Comparison of ENCODE assay signal across 9 cellular contexts in genomic region chr2:241273552-241273988, GRCh38. TPM values are rescaled to one million over a fixed set of nuclear protein-coding genes. Genes with fewer than 3 reads are reported as not detected.
DNase-seq lines count a peak whose midpoint lies in the region; ATAC-seq, FAIRE-seq and TF ChIP-seq lines count a peak whose summit lies in the region.
"Had no signal": no experiment of that assay in that cellular context is flagged by ENCODE, and none has a peak within 500 bp of the region (broad histone marks: within the 10 kb centered on the region; RNA-seq: fewer than 3 reads in every experiment).

No MANE protein-coding gene starts in this region.

- intact Hi-C loops in natural killer cell (cut with micrococcal nuclease) (loop anchor here (5.0 kb wide), 2 partner anchors 44 to 84 kb away; partner anchors contain the start of genes FARP2, HDLBP and SEPTIN2), kidney (cut with DNase I) (no loop called here)

- no peak for DNase-seq in BJ (ENCODE audit: low read depth)
- DNase-seq in brain microvascular endothelial cell = no peak
- no peak for DNase-seq in natural killer cell
- no peak for DNase-seq in kidney
- DNase-seq in UCSD-AML1 (lab: John Stamatoyannopoulos, UW; ENCODE audit: unreplicated experiment) = no peak
- DNase-seq in stimulated activated CD8-positive, alpha-beta memory T cell treated with anti-CD3 and anti-CD28 coated beads, Interleukin-4, amount 100 ng/mL, for 48 hours = no peak
- DNase-seq: amniotic stem cell had no signal

- H3K27me3 ChIP-seq in BJ (ENCODE audit: control insufficient read depth, insufficient read depth, low read length) = no peaks in the 10 kb centered on the region
- no peaks in the 10 kb centered on the region for H3K27me3 ChIP-seq in brain microvascular endothelial cell (replicated peaks)

- no peaks in the 10 kb centered on the region for H3K9me3 ChIP-seq in kidney (ENCODE audit: control insufficient read depth in 1 of 2, low read length in 2 of 2)

- CTCF ChIA-PET in BJ (lab: Yijun Ruan, JAX) = interaction anchor here (1.6 kb wide), 1 partner anchor 21 kb away, joined by 3 read pairs; no protein-coding TSS in a partner anchor

- H3K36me3 ChIP-seq in BJ (ENCODE audit: control insufficient read depth, insufficient read depth, low read length) (no peaks in the 10 kb centered on the region; the same call in 1 of the 2 replicates), brain microvascular endothelial cell (replicated peaks) (peaks cover 7% of the 10 kb centered on the region), kidney (ENCODE audit: control insufficient read depth in 1 of 2, insufficient read depth in 2 of 2, low read length in 2 of 2) (no peaks in the 10 kb centered on the region)

- H3K36me3 Mint-ChIP-seq in IgD-negative memory B cell (no peaks in the 10 kb centered on the region), natural killer cell (no peaks in the 10 kb centered on the region)

- peaks cover 0 to 11% (median 0%) of the 10 kb centered on the region in 3 donors for H3K9me3 Mint-ChIP-seq in IgD-negative memory B cell
- no peaks in the 10 kb centered on the region for H3K9me3 Mint-ChIP-seq in natural killer cell

- peaks cover 15 to 26% of the 10 kb centered on the region in 2 donors for H3K4me1 ChIP-seq in kidney (ENCODE audit: control insufficient read depth in 1 of 2, insufficient read depth in 1 of 2, low read depth in 1 of 2, low read length in 2 of 2)

- H3K4me3 Mint-ChIP-seq in IgD-negative memory B cell (peak overlapping the region; percentile 34 to 91 (median 85)), natural killer cell (peak overlapping the region; percentile 86)

- TF ChIP-seq CTCF in BJ (IDR thresholded peaks at IDR 0.05; ENCODE audit: insufficient read depth, low read depth, low read length) = no peak
- TF ChIP-seq CTCF in brain microvascular endothelial cell (IDR thresholded peaks at IDR 0.05; ENCODE audit: low read depth, low read length, missing control alignments) = no peak
- TF ChIP-seq CTCF in natural killer cell (IDR thresholded peaks at IDR 0.05) = no peak
- TF ChIP-seq CTCF in kidney (IDR thresholded peaks at IDR 0.05; ENCODE audit: borderline replicate concordance, extremely low read depth, insufficient read depth) = no peak

- H3K9ac ChIP-seq in kidney (ENCODE audit: low read length in 2 of 2) = no peak overlapping the region

- no peak overlapping the region for H3K27ac ChIP-seq in brain microvascular endothelial cell
- no peak overlapping the region for H3K27ac ChIP-seq in kidney (ENCODE audit: low read depth in 2 of 2, low read length in 2 of 2)

- ATAC-seq in natural killer cell = no peak
- ATAC-seq in activated CD4-positive, CD25-positive, alpha-beta regulatory T cell treated with anti-CD3 and anti-CD28 coated beads, Interleukin-2, amount 50 U/mL, for 24 hours = no peak

- POLR2A ChIA-PET in BJ (lab: Charles Lee) = no interaction called here

- H3K27me3 Mint-ChIP-seq in IgD-negative memory B cell = no peaks in the 10 kb centered on the region
- H3K27me3 Mint-ChIP-seq in natural killer cell (ENCODE audit: low read depth in 2 of 2) = no peaks in the 10 kb centered on the region

- H3K4me1 Mint-ChIP-seq in IgD-negative memory B cell (peaks cover 21 to 23% (median 22%) of the 10 kb centered on the region in 3 donors), natural killer cell (peaks cover 38 to 44% of the 10 kb centered on the region in 2 donors)

- H3K27ac Mint-ChIP-seq in IgD-negative memory B cell = peak overlapping the region in 2 of 3 donors; percentile 34 to 48
- peak overlapping the region; percentile 76 to 85 for H3K27ac Mint-ChIP-seq in natural killer cell

- no peak for FAIRE-seq in kidney (lab: Jason Lieb, UNC)

- H3K4me3 ChIP-seq in BJ (ENCODE audit: low read depth, low read length) (peak overlapping the region; percentile 73), brain microvascular endothelial cell (ENCODE audit: low read depth, low read length) (peak overlapping the region; percentile 79), kidney (ENCODE audit: low read length in 2 of 2) (no peak overlapping the region)

- in situ Hi-C loops in brain microvascular endothelial cell (cut with HindIII; ENCODE audit: low pct_ligation_motif_present, low sequenced_read_pairs) = no loop called here

RNA-seq across cellular contexts. Expression of gene HDLBP, which starts 41.9 kb away (rescaled TPM):
- polyA plus RNA-seq in BJ (2011; rRNA removed) (738 and 948 TPM in 2 replicates), IgD-negative memory B cell (55.3 TPM), kidney (ENCODE audit: insufficient read depth, low read depth, low replicate concordance) (256 TPM)
- 1,169 and 1,682 TPM in 2 replicates for polyA minus RNA-seq in BJ (2011; rRNA and poly(A)+ RNA removed)
- total RNA-seq in natural killer cell (100 to 1,000 TPM; 170 to 200 (median 177) TPM), kidney (356 TPM)

RNA-seq across cellular contexts. Expression of gene SEPTIN2, which starts 42.2 kb away (rescaled TPM):
- polyA plus RNA-seq in BJ (2011; rRNA removed) = 336 and 712 TPM in 2 replicates
- polyA minus RNA-seq in BJ (2011; rRNA and poly(A)+ RNA removed) = 308 and 343 TPM in 2 replicates
- 134 TPM for polyA plus RNA-seq in IgD-negative memory B cell
- 100 to 1,000 TPM; 275 to 315 (median 275) TPM for total RNA-seq in natural killer cell
- total RNA-seq in kidney = 435 TPM
- 187 TPM for polyA plus RNA-seq in kidney (ENCODE audit: insufficient read depth, low read depth, low replicate concordance)

Comparison
In these comparisons a context has a peak if more than half of its experiments do, and no peak if none do; other contexts are left out.
1. H3K4me3 ChIP-seq: peak in BJ (single experiment) and brain microvascular endothelial cell (single experiment); none in kidney (0 of 2).